ENCODE assay signal across 1 cellular context in the genomic region with DNA sequence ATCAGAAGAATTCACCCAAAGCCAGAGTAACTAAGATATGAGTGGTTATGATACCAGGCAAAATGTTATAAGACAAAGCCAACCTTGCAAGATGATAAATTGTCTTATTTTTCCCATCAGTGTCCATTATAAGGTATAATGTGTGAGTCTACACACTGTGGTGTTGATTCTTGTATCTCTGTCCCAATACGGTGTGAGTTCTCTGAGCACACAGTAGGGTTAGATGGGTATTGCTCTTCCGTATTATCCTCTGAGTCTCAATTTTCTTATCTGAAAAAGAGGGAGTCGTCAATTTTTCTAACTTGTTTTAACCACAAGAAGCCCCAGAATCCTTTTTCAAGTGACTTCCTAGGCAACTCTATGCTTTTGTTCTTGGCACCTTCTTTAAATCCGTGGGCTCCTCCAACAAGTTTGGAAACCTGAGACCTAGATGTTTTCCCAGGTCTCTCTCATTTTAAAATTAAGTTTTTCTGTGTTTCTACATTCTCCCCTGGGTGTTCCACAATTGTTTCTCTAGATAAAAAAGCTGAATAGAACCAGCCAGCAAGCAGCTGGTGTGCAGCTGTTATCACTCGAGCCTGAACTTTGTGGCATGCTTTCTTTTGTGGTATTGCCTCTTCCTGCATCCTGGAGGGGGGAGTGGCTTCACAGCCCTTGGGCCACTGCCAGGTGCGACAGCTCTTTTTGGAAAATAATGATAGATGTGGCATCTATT.
TF ChIP-seq lines count a peak whose summit lies in the region.

No MANE protein-coding gene starts in this region.

TF ChIP-seq in GM23338, 12 proteins besides CTCF, POLR2A, EP300 and RAD21 (continued from another document):
- TF ChIP-seq, protein P1, sequence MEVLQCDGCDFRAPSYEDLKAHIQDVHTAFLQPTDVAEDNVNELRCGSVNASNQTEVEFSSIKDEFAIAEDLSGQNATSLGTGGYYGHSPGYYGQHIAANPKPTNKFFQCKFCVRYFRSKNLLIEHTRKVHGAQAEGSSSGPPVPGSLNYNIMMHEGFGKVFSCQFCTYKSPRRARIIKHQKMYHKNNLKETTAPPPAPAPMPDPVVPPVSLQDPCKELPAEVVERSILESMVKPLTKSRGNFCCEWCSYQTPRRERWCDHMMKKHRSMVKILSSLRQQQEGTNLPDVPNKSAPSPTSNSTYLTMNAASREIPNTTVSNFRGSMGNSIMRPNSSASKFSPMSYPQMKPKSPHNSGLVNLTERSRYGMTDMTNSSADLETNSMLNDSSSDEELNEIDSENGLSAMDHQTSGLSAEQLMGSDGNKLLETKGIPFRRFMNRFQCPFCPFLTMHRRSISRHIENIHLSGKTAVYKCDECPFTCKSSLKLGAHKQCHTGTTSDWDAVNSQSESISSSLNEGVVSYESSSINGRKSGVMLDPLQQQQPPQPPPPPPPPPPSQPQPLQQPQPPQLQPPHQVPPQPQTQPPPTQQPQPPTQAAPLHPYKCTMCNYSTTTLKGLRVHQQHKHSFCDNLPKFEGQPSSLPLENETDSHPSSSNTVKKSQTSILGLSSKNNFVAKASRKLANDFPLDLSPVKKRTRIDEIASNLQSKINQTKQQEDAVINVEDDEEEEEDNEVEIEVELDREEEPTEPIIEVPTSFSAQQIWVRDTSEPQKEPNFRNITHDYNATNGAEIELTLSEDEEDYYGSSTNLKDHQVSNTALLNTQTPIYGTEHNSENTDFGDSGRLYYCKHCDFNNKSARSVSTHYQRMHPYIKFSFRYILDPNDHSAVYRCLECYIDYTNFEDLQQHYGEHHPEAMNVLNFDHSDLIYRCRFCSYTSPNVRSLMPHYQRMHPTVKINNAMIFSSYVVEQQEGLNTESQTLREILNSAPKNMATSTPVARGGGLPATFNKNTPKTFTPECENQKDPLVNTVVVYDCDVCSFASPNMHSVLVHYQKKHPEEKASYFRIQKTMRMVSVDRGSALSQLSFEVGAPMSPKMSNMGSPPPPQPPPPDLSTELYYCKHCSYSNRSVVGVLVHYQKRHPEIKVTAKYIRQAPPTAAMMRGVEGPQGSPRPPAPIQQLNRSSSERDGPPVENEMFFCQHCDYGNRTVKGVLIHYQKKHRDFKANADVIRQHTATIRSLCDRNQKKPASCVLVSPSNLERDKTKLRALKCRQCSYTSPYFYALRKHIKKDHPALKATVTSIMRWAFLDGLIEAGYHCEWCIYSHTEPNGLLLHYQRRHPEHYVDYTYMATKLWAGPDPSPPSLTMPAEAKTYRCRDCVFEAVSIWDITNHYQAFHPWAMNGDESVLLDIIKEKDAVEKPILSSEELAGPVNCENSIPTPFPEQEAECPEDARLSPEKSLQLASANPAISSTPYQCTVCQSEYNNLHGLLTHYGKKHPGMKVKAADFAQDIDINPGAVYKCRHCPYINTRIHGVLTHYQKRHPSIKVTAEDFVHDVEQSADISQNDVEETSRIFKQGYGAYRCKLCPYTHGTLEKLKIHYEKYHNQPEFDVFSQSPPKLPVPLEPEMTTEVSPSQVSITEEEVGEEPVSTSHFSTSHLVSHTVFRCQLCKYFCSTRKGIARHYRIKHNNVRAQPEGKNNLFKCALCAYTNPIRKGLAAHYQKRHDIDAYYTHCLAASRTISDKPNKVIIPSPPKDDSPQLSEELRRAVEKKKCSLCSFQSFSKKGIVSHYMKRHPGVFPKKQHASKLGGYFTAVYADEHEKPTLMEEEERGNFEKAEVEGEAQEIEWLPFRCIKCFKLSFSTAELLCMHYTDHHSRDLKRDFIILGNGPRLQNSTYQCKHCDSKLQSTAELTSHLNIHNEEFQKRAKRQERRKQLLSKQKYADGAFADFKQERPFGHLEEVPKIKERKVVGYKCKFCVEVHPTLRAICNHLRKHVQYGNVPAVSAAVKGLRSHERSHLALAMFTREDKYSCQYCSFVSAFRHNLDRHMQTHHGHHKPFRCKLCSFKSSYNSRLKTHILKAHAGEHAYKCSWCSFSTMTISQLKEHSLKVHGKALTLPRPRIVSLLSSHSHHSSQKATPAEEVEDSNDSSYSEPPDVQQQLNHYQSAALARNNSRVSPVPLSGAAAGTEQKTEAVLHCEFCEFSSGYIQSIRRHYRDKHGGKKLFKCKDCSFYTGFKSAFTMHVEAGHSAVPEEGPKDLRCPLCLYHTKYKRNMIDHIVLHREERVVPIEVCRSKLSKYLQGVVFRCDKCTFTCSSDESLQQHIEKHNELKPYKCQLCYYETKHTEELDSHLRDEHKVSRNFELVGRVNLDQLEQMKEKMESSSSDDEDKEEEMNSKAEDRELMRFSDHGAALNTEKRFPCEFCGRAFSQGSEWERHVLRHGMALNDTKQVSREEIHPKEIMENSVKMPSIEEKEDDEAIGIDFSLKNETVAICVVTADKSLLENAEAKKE (CRISPR knock-in tag; IDR thresholded peaks at IDR 0.05) = no peak
- TF ChIP-seq EZH2 (IDR thresholded peaks at IDR 0.05; ENCODE audit: low read depth, unreplicated experiment) (no peak), NANOG (IDR thresholded peaks at IDR 0.05; ENCODE audit: borderline replicate concordance) (no peak), ZNF114 (CRISPR knock-in tag; IDR thresholded peaks at IDR 0.05) (no peak), JUNB (IDR thresholded peaks at IDR 0.05; ENCODE audit: unreplicated experiment) (no peak), ZNF331 (CRISPR knock-in tag; IDR thresholded peaks at IDR 0.05; ENCODE audit: low read depth) (no peak), CREB1 (CRISPR knock-in tag; IDR thresholded peaks at IDR 0.05; ENCODE audit: low read depth) (no peak)
- TF ChIP-seq, protein P2, sequence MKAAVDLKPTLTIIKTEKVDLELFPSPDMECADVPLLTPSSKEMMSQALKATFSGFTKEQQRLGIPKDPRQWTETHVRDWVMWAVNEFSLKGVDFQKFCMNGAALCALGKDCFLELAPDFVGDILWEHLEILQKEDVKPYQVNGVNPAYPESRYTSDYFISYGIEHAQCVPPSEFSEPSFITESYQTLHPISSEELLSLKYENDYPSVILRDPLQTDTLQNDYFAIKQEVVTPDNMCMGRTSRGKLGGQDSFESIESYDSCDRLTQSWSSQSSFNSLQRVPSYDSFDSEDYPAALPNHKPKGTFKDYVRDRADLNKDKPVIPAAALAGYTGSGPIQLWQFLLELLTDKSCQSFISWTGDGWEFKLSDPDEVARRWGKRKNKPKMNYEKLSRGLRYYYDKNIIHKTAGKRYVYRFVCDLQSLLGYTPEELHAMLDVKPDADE (IDR thresholded peaks at IDR 0.05) = no peak
- TF ChIP-seq, protein P3, sequence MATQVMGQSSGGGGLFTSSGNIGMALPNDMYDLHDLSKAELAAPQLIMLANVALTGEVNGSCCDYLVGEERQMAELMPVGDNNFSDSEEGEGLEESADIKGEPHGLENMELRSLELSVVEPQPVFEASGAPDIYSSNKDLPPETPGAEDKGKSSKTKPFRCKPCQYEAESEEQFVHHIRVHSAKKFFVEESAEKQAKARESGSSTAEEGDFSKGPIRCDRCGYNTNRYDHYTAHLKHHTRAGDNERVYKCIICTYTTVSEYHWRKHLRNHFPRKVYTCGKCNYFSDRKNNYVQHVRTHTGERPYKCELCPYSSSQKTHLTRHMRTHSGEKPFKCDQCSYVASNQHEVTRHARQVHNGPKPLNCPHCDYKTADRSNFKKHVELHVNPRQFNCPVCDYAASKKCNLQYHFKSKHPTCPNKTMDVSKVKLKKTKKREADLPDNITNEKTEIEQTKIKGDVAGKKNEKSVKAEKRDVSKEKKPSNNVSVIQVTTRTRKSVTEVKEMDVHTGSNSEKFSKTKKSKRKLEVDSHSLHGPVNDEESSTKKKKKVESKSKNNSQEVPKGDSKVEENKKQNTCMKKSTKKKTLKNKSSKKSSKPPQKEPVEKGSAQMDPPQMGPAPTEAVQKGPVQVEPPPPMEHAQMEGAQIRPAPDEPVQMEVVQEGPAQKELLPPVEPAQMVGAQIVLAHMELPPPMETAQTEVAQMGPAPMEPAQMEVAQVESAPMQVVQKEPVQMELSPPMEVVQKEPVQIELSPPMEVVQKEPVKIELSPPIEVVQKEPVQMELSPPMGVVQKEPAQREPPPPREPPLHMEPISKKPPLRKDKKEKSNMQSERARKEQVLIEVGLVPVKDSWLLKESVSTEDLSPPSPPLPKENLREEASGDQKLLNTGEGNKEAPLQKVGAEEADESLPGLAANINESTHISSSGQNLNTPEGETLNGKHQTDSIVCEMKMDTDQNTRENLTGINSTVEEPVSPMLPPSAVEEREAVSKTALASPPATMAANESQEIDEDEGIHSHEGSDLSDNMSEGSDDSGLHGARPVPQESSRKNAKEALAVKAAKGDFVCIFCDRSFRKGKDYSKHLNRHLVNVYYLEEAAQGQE (IDR thresholded peaks at IDR 0.05; ENCODE audit: unreplicated experiment) = no peak
